Comparison of ENCODE assay signal across 8 cellular contexts in genomic region chr20:40962733-40963504, GRCh38.
A peak's percentile ranks its signal among the peaks of the same experiment; 100 is the strongest.
DNase-seq lines count a peak whose midpoint lies in the region; ATAC-seq and TF ChIP-seq lines count a peak whose summit lies in the region.

No MANE protein-coding gene starts in this region.

- TF ChIP-seq EP300 in Ishikawa (IDR thresholded peaks at IDR 0.05; ENCODE audit: borderline replicate concordance), result no peak

- H3K9ac ChIP-seq in neural progenitor cell, result no peak overlapping the region

- CTCF ChIA-PET in PC-9 (lab: Charles Lee), result interaction anchor here (0.6 to 1.3 kb wide), 8 partner anchors 141 to 1912 kb away, joined by 3 to 6 read pairs (median 4); no protein-coding TSS in a partner anchor

- H3K36me3 ChIP-seq in PC-9 (ENCODE audit: low read depth) (no peaks in the 10 kb centered on the region), neural progenitor cell (no peaks in the 10 kb centered on the region)

- ATAC-seq in GM19023 (IDR thresholded peaks at IDR 0.05; ENCODE audit: unreplicated experiment), result peak; percentile 63
- peak; percentile 86 to 94 for ATAC-seq in activated T-cell treated with anti-CD3 and anti-CD28 coated beads, Interleukin-2, amount 50 U/mL, for 4 hours

- POLR2A ChIA-PET in PC-9 (lab: Charles Lee; ENCODE audit: unreplicated experiment), result interaction anchor here (0.6 kb wide), 1 partner anchor 1493 kb away, joined by 4 read pairs; no protein-coding TSS in a partner anchor

- no TSS peak for BruUV-seq in PC-9 (replicated peaks; lab: Mats Ljungman, UMichigan)

- H3K36me3 Mint-ChIP-seq in activated T-cell treated with anti-CD3 and anti-CD28 coated beads, Interleukin-2, amount 50 U/mL, for 4 hours (ENCODE audit: insufficient read depth), result no peaks in the 10 kb centered on the region
- no peaks in the 10 kb centered on the region for H3K36me3 Mint-ChIP-seq in neural progenitor cell

- H3K27me3 ChIP-seq in PC-9 (ENCODE audit: insufficient read depth, low read depth) (peaks cover 7% of the 10 kb centered on the region; the same call in 1 of the 2 replicates), neural progenitor cell (no peaks in the 10 kb centered on the region)

- DNase-seq in AG08395 (ENCODE audit: low spot score), result peak; percentile 84
- DNase-seq in PC-9, result peak; percentile 54 to 76
- peak; percentile 67 for DNase-seq in activated T-cell treated with anti-CD3 and anti-CD28 coated beads, Interleukin-2, amount 50 U/mL, for 4 hours
- DNase-seq in fibroblast of pulmonary artery (ENCODE audit: low read depth), result peak; percentile 66
- peak; percentile 81 for DNase-seq in neural progenitor cell (ENCODE audit: low spot score)
- peak; percentile 25 for DNase-seq in stromal cell of bone marrow (ENCODE audit: low read depth)

- no peaks in the 10 kb centered on the region for H3K27me3 Mint-ChIP-seq in activated T-cell treated with anti-CD3 and anti-CD28 coated beads, Interleukin-2, amount 50 U/mL, for 4 hours (ENCODE audit: low read depth)
- H3K27me3 Mint-ChIP-seq in neural progenitor cell (ENCODE audit: insufficient read depth, low read depth), result no peaks in the 10 kb centered on the region

- H3K9me2 ChIP-seq in PC-9 (ENCODE audit: insufficient read depth), result no peaks in the 10 kb centered on the region

- H3K4me2 ChIP-seq in PC-9 (peak overlapping the region; percentile 56), neural progenitor cell (no peak overlapping the region)

- H3K79me2 ChIP-seq in PC-9 (ENCODE audit: low read depth), result no peaks in the 10 kb centered on the region
- H3K79me2 ChIP-seq in neural progenitor cell (ENCODE audit: low read depth), result no peaks in the 10 kb centered on the region

- H3K4me1 Mint-ChIP-seq in activated T-cell treated with anti-CD3 and anti-CD28 coated beads, Interleukin-2, amount 50 U/mL, for 4 hours (ENCODE audit: low read depth), result peaks cover 8% of the 10 kb centered on the region
- peaks cover 11% of the 10 kb centered on the region for H3K4me1 Mint-ChIP-seq in neural progenitor cell

- H3K27ac ChIP-seq in PC-9, result no peak overlapping the region
- no peak overlapping the region for H3K27ac ChIP-seq in neural progenitor cell

- intact Hi-C loops in PC-9 (cut with micrococcal nuclease; ENCODE audit: unreplicated experiment), result loop anchor here (2.0 to 5.0 kb wide), 6 partner anchors 166 to 1912 kb away; no protein-coding TSS in a partner anchor

- peak; percentile 98 for TF ChIP-seq CTCF in PC-9 (conservative IDR thresholded peaks at IDR 0.05)
- TF ChIP-seq CTCF in fibroblast of pulmonary artery (IDR thresholded peaks at IDR 0.05; ENCODE audit: low read length, missing control alignments), result peak; percentile 74
- peak; percentile 92 for TF ChIP-seq CTCF in neural progenitor cell (IDR thresholded peaks at IDR 0.05)

- H2AFZ ChIP-seq in PC-9, result no peak overlapping the region
- H2AFZ ChIP-seq in neural progenitor cell (replicated peaks), result peak overlapping the region; percentile 78

- peak; percentile 89 for TF ChIP-seq RAD21 in Ishikawa (IDR thresholded peaks at IDR 0.05; ENCODE audit: low read depth)

- no peaks in the 10 kb centered on the region for H4K20me1 ChIP-seq in PC-9 (ENCODE audit: insufficient read depth)
- H4K20me1 ChIP-seq in neural progenitor cell (ENCODE audit: low read depth), result no peaks in the 10 kb centered on the region

- H3K9me3 ChIP-seq in PC-9 (ENCODE audit: insufficient read depth, low read depth) (no peaks in the 10 kb centered on the region), neural progenitor cell (ENCODE audit: low read depth) (no peaks in the 10 kb centered on the region)

- H3K4me1 ChIP-seq in PC-9 (replicated peaks; ENCODE audit: insufficient read depth) (no peaks in the 10 kb centered on the region), neural progenitor cell (peaks cover 14% of the 10 kb centered on the region)

- H3K4me3 Mint-ChIP-seq in activated T-cell treated with anti-CD3 and anti-CD28 coated beads, Interleukin-2, amount 50 U/mL, for 4 hours, result no peak overlapping the region
- H3K4me3 Mint-ChIP-seq in neural progenitor cell, result no peak overlapping the region

- H3K27ac Mint-ChIP-seq in neural progenitor cell, result no peak overlapping the region

- no peaks in the 10 kb centered on the region for H3F3A ChIP-seq in PC-9 (ENCODE audit: insufficient read depth, low read depth)
- H3F3A ChIP-seq in neural progenitor cell (ENCODE audit: low read depth), result no peaks in the 10 kb centered on the region

- no peaks in the 10 kb centered on the region for H3K9me3 Mint-ChIP-seq in activated T-cell treated with anti-CD3 and anti-CD28 coated beads, Interleukin-2, amount 50 U/mL, for 4 hours
- no peaks in the 10 kb centered on the region for H3K9me3 Mint-ChIP-seq in neural progenitor cell

- no peak overlapping the region for H3K4me3 ChIP-seq in PC-9
- no peak overlapping the region for H3K4me3 ChIP-seq in fibroblast of pulmonary artery (replicated peaks; ENCODE audit: low read depth, low read length)
- no peak overlapping the region for H3K4me3 ChIP-seq in neural progenitor cell

TF ChIP-seq in Ishikawa, 13 proteins besides CTCF, POLR2A, EP300 and RAD21:
- TF ChIP-seq FOXM1 (IDR thresholded peaks at IDR 0.05; ENCODE audit: borderline replicate concordance, low read depth), result no peak
- TF ChIP-seq EGR1 (IDR thresholded peaks at IDR 0.05), result no peak
- no peak for TF ChIP-seq TAF1 (IDR thresholded peaks at IDR 0.05; ENCODE audit: low read depth)
- no peak for TF ChIP-seq TCF12 (IDR thresholded peaks at IDR 0.05; ENCODE audit: low read depth)
- TF ChIP-seq CEBPB (IDR thresholded peaks at IDR 0.05), result no peak
- TF ChIP-seq USF1 (IDR thresholded peaks at IDR 0.05), result no peak
- no peak for TF ChIP-seq ZBTB7A (IDR thresholded peaks at IDR 0.05; ENCODE audit: low read depth)
- TF ChIP-seq YY1 (IDR thresholded peaks at IDR 0.05; ENCODE audit: low read depth), result no peak
- no peak for TF ChIP-seq NFIC (IDR thresholded peaks at IDR 0.05)
- TF ChIP-seq, protein P1, sequence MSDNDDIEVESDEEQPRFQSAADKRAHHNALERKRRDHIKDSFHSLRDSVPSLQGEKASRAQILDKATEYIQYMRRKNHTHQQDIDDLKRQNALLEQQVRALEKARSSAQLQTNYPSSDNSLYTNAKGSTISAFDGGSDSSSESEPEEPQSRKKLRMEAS (IDR thresholded peaks at IDR 0.05), result no peak
- TF ChIP-seq REST (IDR thresholded peaks at IDR 0.05; ENCODE audit: low read depth), result no peak
- no peak for TF ChIP-seq TEAD4 (IDR thresholded peaks at IDR 0.05)
- no peak for TF ChIP-seq CREB1 (IDR thresholded peaks at IDR 0.05; ENCODE audit: low read depth)

Comparison
In these comparisons a context has a peak if more than half of its experiments do, and no peak if none do; other contexts are left out.
1. DNase-seq: peak in every context shown above with its lines; median percentile 84 in AG08395; 81 in neural progenitor cell; 67 in activated T-cell treated with anti-CD3 and anti-CD28 coated beads, Interleukin-2, amount 50 U/mL, for 4 hours; 66 in fibroblast of pulmonary artery; 65 in PC-9; 25 in stromal cell of bone marrow.